In the genomic region with DNA sequence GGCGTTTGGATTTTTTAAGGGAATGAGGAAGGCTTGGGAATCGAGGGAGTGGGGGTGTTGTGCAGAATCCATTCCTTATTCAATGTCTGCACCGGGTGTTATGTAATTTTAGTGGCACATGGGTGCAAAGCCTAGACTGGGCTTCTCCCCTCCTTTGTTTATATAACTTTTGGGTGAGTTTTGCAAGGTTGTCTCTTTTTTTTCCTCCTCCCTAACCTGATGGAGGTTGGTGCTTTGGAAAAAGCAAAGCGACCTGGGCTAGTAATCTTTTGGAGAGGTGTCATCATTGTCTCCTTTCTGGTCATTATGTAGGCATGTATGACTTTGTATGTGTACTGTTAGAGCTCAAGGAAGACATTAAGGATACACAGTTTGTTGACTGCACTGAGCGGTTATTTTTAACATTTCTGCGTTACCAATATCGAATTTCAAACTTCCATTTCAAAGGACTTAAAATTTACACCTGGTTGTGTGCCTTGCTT, we compare ENCODE assay signal across 8 cellular contexts. TPM values are rescaled to one million over a fixed set of nuclear protein-coding genes. Genes with fewer than 3 reads are reported as not detected.
DNase-seq lines count a peak whose midpoint lies in the region; ATAC-seq, FAIRE-seq and TF ChIP-seq lines count a peak whose summit lies in the region.

No MANE protein-coding gene starts in this region.

- in situ Hi-C loops in IMR-90 (cut with MboI; ENCODE audit: low sequenced_read_pairs), result no loop called here
- in situ Hi-C loops in GM12878 (cut with MboI), result no loop called here

- TF ChIP-seq POLR2A in IMR-90 (IDR thresholded peaks at IDR 0.05; ENCODE audit: low read depth, low read length) (no peak), GM12878 (IDR thresholded peaks at IDR 0.05; ENCODE audit: low read depth, low read length) (no peak), vagina (IDR thresholded peaks at IDR 0.05) (no peak)

- H3K27ac ChIP-seq in IMR-90 (ENCODE audit: insufficient read depth, low read length) (peak overlapping the region; percentile 72), GM12878 (ENCODE audit: control insufficient read depth, insufficient read depth) (peak overlapping the region; percentile 91), vagina (peak overlapping the region; percentile 98)

- TF ChIP-seq CTCF in AG04449 (IDR thresholded peaks at IDR 0.05; ENCODE audit: insufficient read depth, low read length, missing control alignments) (no peak), IMR-90 (conservative IDR thresholded peaks at IDR 0.05; ENCODE audit: low read depth, low read length) (no peak), GM12878 (IDR thresholded peaks at IDR 0.05 in 2 of 3, conservative IDR thresholded peaks at IDR 0.05 in 1 of 3; ENCODE audit: control insufficient read depth in 2 of 3, extremely low read depth in 1 of 3, insufficient read depth in 1 of 3, low read depth in 3 of 3, low read length in 3 of 3) (no peak), vagina (IDR thresholded peaks at IDR 0.05) (no peak)

- peak overlapping the region; percentile 67 for H3K4ac ChIP-seq in IMR-90 (ENCODE audit: low read depth, low read length)

- H3K9me3 ChIP-seq in IMR-90 (ENCODE audit: control insufficient read depth, insufficient read depth, low read length) (no peaks in the 10 kb centered on the region), GM12878 (replicated peaks; ENCODE audit: control insufficient read depth, insufficient read depth, low read length) (no peaks in the 10 kb centered on the region), vagina (no peaks in the 10 kb centered on the region)

- H3K36me3 Mint-ChIP-seq in memory B cell, result peaks cover 2% of the 10 kb centered on the region

- peaks cover 30 to 32% of the 10 kb centered on the region in 2 experiments for H3K79me1 ChIP-seq in IMR-90 (ENCODE audit: low read depth in 1 of 2, low read length in 2 of 2)

- H3K27me3 Mint-ChIP-seq in memory B cell, result no peaks in the 10 kb centered on the region

- H3K23ac ChIP-seq in IMR-90 (ENCODE audit: low read depth, low read length), result peak overlapping the region; percentile 84; the same call in 1 of the 2 replicates

- peak overlapping the region; percentile 71; the same call in 1 of the 2 replicates for H3K56ac ChIP-seq in IMR-90 (ENCODE audit: extremely low read depth, insufficient read depth, low read length)

- dilution Hi-C loops in IMR-90 (cut with HindIII; ENCODE audit: low sequenced_read_pairs, unreplicated experiment), result loop anchor here (25.0 kb wide), 1 partner anchor 94 kb away; no protein-coding TSS in a partner anchor

- BruUV-seq in IMR-90 (replicated peaks; lab: Mats Ljungman, UMichigan) (no TSS peak), GM12878 (replicated peaks; lab: Mats Ljungman, UMichigan) (no TSS peak)

- TF ChIP-seq RAD21 in IMR-90 (IDR thresholded peaks at IDR 0.05; ENCODE audit: low read length), result no peak
- TF ChIP-seq RAD21 in GM12878 (IDR thresholded peaks at IDR 0.05; ENCODE audit: insufficient read depth, low read depth, low read length), result no peak

- H3K4me1 ChIP-seq in IMR-90 (ENCODE audit: control insufficient read depth, insufficient read depth, low read length) (peaks cover 5% of the 10 kb centered on the region), GM12878 (ENCODE audit: control insufficient read depth, insufficient read depth, low read length) (peaks cover 18% of the 10 kb centered on the region), vagina (peaks cover 56% of the 10 kb centered on the region)

- peak overlapping the region; percentile 97 for H2AFZ ChIP-seq in IMR-90 (replicated peaks; ENCODE audit: low read length, poor library complexity)
- no peak overlapping the region for H2AFZ ChIP-seq in GM12878 (ENCODE audit: control insufficient read depth, low read depth, low read length)

- ATAC-seq in IMR-90 (ENCODE audit: low read depth) (no peak), GM12878 (no peak), memory B cell (ENCODE audit: low read depth) (no peak)

- H3K14ac ChIP-seq in IMR-90 (replicated peaks; ENCODE audit: low read depth, low read length), result peak overlapping the region; percentile 81

- no peaks in the 10 kb centered on the region for H3K27me3 ChIP-seq in IMR-90 (ENCODE audit: control insufficient read depth, insufficient read depth, low read length)
- no peaks in the 10 kb centered on the region for H3K27me3 ChIP-seq in GM12878 (replicated peaks in 1 of 2; ENCODE audit: control insufficient read depth in 2 of 2, insufficient read depth in 2 of 2, low read length in 1 of 2)
- no peaks in the 10 kb centered on the region for H3K27me3 ChIP-seq in vagina

- peak overlapping the region in 1 of 2 experiments; percentile 20; a peak in 1 of 4 replicates for H4K8ac ChIP-seq in IMR-90 (ENCODE audit: low read depth in 2 of 2, low read length in 2 of 2)

- intact Hi-C loops in IMR-90 (cut with micrococcal nuclease) (loop anchor here (5.0 to 10.0 kb wide), 6 partner anchors 69 to 824 kb away; a partner anchor contains a TSS), GM12878 (cut with micrococcal nuclease; ENCODE audit: unreplicated experiment) (loop anchor here (2.0 kb wide), 1 partner anchor 37 kb away; no protein-coding TSS in a partner anchor), vagina (cut with DNase I) (no loop called here)

- CTCF ChIA-PET in AG04449 (lab: Yijun Ruan, JAX), result interaction anchor here (1.0 kb wide), 1 partner anchor 8 kb away, joined by 5 read pairs; no protein-coding TSS in a partner anchor
- CTCF ChIA-PET in IMR-90 (lab: Yijun Ruan, JAX), result no interaction called here
- CTCF ChIA-PET in GM12878 (lab: Yijun Ruan, JAX), result interaction anchor here (0.9 to 1.5 kb wide), 2 partner anchors 69 to 72 kb away, joined by 3 read pairs; no protein-coding TSS in a partner anchor

- H3K9me3 Mint-ChIP-seq in memory B cell, result no peaks in the 10 kb centered on the region

- peak overlapping the region; percentile 87 for H3K4me3 ChIP-seq in AG04449 (ENCODE audit: low read depth, low read length)
- peak overlapping the region; percentile 76 for H3K4me3 ChIP-seq in IMR-90 (ENCODE audit: insufficient read depth, low read depth, low read length)
- peak overlapping the region; percentile 95 for H3K4me3 ChIP-seq in GM12878
- peak overlapping the region; percentile 69 to 94 for H3K4me3 ChIP-seq in vagina

- H3K18ac ChIP-seq in IMR-90 (ENCODE audit: low read depth, low read length), result no peak overlapping the region

- H2AK9ac ChIP-seq in IMR-90 (replicated peaks; ENCODE audit: low read depth, low read length, poor library complexity), result peak overlapping the region; percentile 38

- H3K4me1 Mint-ChIP-seq in memory B cell, result peaks cover 26% of the 10 kb centered on the region

- peak overlapping the region; percentile 97 for H3K4me3 Mint-ChIP-seq in memory B cell

- H4K20me1 ChIP-seq in IMR-90 (ENCODE audit: insufficient read depth, low read length), result peaks cover 7% of the 10 kb centered on the region
- H4K20me1 ChIP-seq in GM12878 (ENCODE audit: control insufficient read depth, insufficient read depth), result peaks cover 3% of the 10 kb centered on the region; the same call in 1 of the 2 replicates

- H4K91ac ChIP-seq in IMR-90 (ENCODE audit: insufficient read depth, low read depth, low read length), result no peak overlapping the region

- H3K9ac ChIP-seq in IMR-90 (ENCODE audit: low read depth, low read length) (peak overlapping the region; percentile 60), GM12878 (ENCODE audit: control insufficient read depth, insufficient read depth, low read length) (peak overlapping the region; percentile 95)

- no peak overlapping the region for H2BK15ac ChIP-seq in IMR-90 (ENCODE audit: low read depth, low read length)

- H3K79me2 ChIP-seq in GM12878 (ENCODE audit: control insufficient read depth, insufficient read depth, low read length), result peaks cover 97% of the 10 kb centered on the region

- H2AK5ac ChIP-seq in IMR-90 (ENCODE audit: low read depth, low read length), result no peak overlapping the region

- H2BK20ac ChIP-seq in IMR-90 (ENCODE audit: low read depth, low read length), result no peak overlapping the region

- no peak overlapping the region for H4K5ac ChIP-seq in IMR-90 (ENCODE audit: low read depth, low read length)

- peak overlapping the region; percentile 76 for H2BK5ac ChIP-seq in IMR-90 (ENCODE audit: low read depth, low read length, poor library complexity, severe bottlenecking)

- WGBS in IMR-90 (ENCODE audit: extremely low coverage in 2 of 2, insufficient read length in 1 of 2), 2 experiments, result no CpG with 5 or more reads among the region's 7 CpGs
- 1% methylated on average over 7 of the region's 7 CpGs for WGBS in GM12878 (ENCODE audit: insufficient coverage, insufficient replicate concordance, low lambda C conversion rate, missing lambda C conversion rate)

- POLR2A ChIA-PET in AG04449 (lab: Yijun Ruan, JAX) (no interaction called here), IMR-90 (lab: Charles Lee; ENCODE audit: unreplicated experiment) (no interaction called here), GM12878 (lab: Charles Lee) (interaction anchor here (0.6 to 1.4 kb wide), 2 partner anchors 9 to 127 kb away, joined by 3 to 4 read pairs; no protein-coding TSS in a partner anchor)

- no peaks in the 10 kb centered on the region for H3K9me1 ChIP-seq in IMR-90 (ENCODE audit: insufficient read depth, low read length)

- FAIRE-seq in GM12878 (lab: Jason Lieb, UNC), result no peak

- H2BK120ac ChIP-seq in IMR-90 (ENCODE audit: low read depth, low read length), result no peak overlapping the region

- SMC1A ChIA-PET in GM12878 (lab: Charles Lee; ENCODE audit: uncharacterized antibody, unreplicated experiment), result interaction anchor here (0.6 to 2.2 kb wide), 8 partner anchors 9 to 88 kb away, joined by 3 to 6 read pairs (median 4); no protein-coding TSS in a partner anchor

- RAD21 ChIA-PET in GM12878 (lab: Charles Lee; ENCODE audit: unreplicated experiment), result interaction anchor here (1.3 to 1.7 kb wide), 3 partner anchors 12 to 76 kb away, joined by 4 to 7 read pairs (median 4); no protein-coding TSS in a partner anchor

- H3K27ac Mint-ChIP-seq in memory B cell, result peak overlapping the region; percentile 98

- H3K36me3 ChIP-seq in IMR-90 (ENCODE audit: control insufficient read depth, insufficient read depth, low read length) (no peaks in the 10 kb centered on the region), GM12878 (ENCODE audit: control insufficient read depth in 2 of 2, insufficient read depth in 2 of 2, low read length in 1 of 2) (no peaks in the 10 kb centered on the region; a peak in 1 of 4 replicates), vagina (no peaks in the 10 kb centered on the region)

- DNase-seq in AG04449 (ENCODE audit: low read depth, low spot score) (no peak), IMR-90 (no peak), GM12878 (ENCODE audit: low read depth, low spot score) (no peak), memory B cell (ENCODE audit: low spot score in 2 of 2) (peak in 1 of 2 donors; percentile 7), vagina (ENCODE audit: extremely low spot score in 2 of 2) (no peak), DMS53 (lab: John Stamatoyannopoulos, UW) (no peak)
- no peak for DNase-seq in activated CD8-positive, alpha-beta memory T cell treated with anti-CD3 and anti-CD28 coated beads for 24 hours
- no peak for DNase-seq in activated CD4-positive, alpha-beta T cell treated with anti-CD3 and anti-CD28 coated beads for 48 hours

- TF ChIP-seq EP300 in GM12878 (IDR thresholded peaks at IDR 0.05; ENCODE audit: borderline replicate concordance in 1 of 2, control insufficient read depth in 1 of 2, low read depth in 2 of 2, low read length in 2 of 2), result no peak

- peak overlapping the region; percentile 83 for H3K4me2 ChIP-seq in IMR-90 (ENCODE audit: low read depth, low read length)
- peak overlapping the region; percentile 64 for H3K4me2 ChIP-seq in GM12878 (ENCODE audit: control insufficient read depth, insufficient read depth)

RNA-seq across cellular contexts. Expression of a gene that starts 3.1 kb away (rescaled TPM):
- total RNA-seq in IMR-90 (2012; rRNA removed), result 26.7 and 29.2 TPM in 2 replicates
- 25.3 and 26.5 TPM in 2 replicates for polyA plus RNA-seq in IMR-90 (2012; rRNA removed)
- 14.4 and 14.8 TPM in 2 replicates for polyA plus RNA-seq in IMR-90 (2012; cell fraction: cytosol; rRNA removed)
- 19.4 and 48.0 TPM in 2 replicates for polyA plus RNA-seq in IMR-90 (2012; cell fraction: nucleus; rRNA removed; ENCODE audit: low replicate concordance)
- 820 and 827 TPM in 2 replicates for total RNA-seq in GM12878 (2013; cell fraction: nucleolus; rRNA removed)
- 208 and 234 TPM in 2 replicates for total RNA-seq in GM12878 (2014; rRNA removed)
- total RNA-seq in GM12878 (2014; rRNA removed; fragmentation: Illumina TruSeq; extraction: Trizol), result 317 and 320 TPM in 2 replicates
- 387 and 392 TPM in 2 replicates for total RNA-seq in GM12878 (2021)
- polyA plus RNA-seq in GM12878 (2011; ENCODE audit: low read depth), result 128 TPM
- 208 and 240 TPM in 2 replicates for polyA plus RNA-seq in GM12878 (2011; rRNA removed)
- 186 and 193 TPM in 2 replicates for polyA plus RNA-seq in GM12878 (2011; cell fraction: cytosol; rRNA removed)
- 252 and 269 TPM in 2 replicates for polyA plus RNA-seq in GM12878 (2011; cell fraction: nucleus; rRNA removed)
- 176 and 191 TPM in 2 replicates for polyA plus RNA-seq in GM12878 (2012)
- 254 and 331 TPM in 2 replicates for polyA plus RNA-seq in GM12878 (2014; fragmentation: Illumina TruSeq; extraction: Trizol)
- polyA plus RNA-seq in GM12878 (2014; fragmentation: Nextera tagmentation; extraction: Ambion mirVana), result 100 to 1,000 TPM; 100 to 130 TPM
- 138 and 146 TPM in 2 replicates for polyA plus RNA-seq in GM12878 (2014; rRNA removed)
- 100 to 1,000 TPM; 184 to 200 TPM for polyA plus RNA-seq in GM12878 (2016; fragmentation: Nextera tagmentation; extraction: Ambion mirVana)
- polyA minus RNA-seq in GM12878 (2011; rRNA and poly(A)+ RNA removed), result 444 and 518 TPM in 2 replicates
- polyA minus RNA-seq in GM12878 (2011; cell fraction: cytosol; rRNA and poly(A)+ RNA removed), result 90.7 and 105 TPM in 2 replicates
- 447 and 727 TPM in 2 replicates for polyA minus RNA-seq in GM12878 (2011; cell fraction: nucleus; rRNA and poly(A)+ RNA removed)
- total RNA-seq in vagina, result 98.0 TPM
